In genomic region chr2:12363569-12363968, GRCh38 we compare ENCODE assay signal across 15 cellular contexts.
DNase-seq lines count a peak whose midpoint lies in the region; ATAC-seq and TF ChIP-seq lines count a peak whose summit lies in the region.
"Had no signal": no experiment of that assay in that cellular context is flagged by ENCODE, and none has a peak within 500 bp of the region (broad histone marks: within the 10 kb centered on the region; RNA-seq: fewer than 3 reads in every experiment).

No MANE protein-coding gene starts in this region.

- H3K27ac Mint-ChIP-seq in stimulated activated memory B cell treated with anti-CD40 and anti-IgM and Interleukin-4, amounts not matched to agents 10 μg/mL and 1 μg/mL and 100 μg/mL, for 72 hours: no peak overlapping the region
- H3K27ac Mint-ChIP-seq: CD14-positive monocyte; CD8-positive, alpha-beta T cell; H9 had no signal

- H3K4me3 Mint-ChIP-seq in stimulated activated memory B cell treated with anti-CD40 and anti-IgM and Interleukin-4, amounts not matched to agents 10 μg/mL and 1 μg/mL and 100 μg/mL, for 72 hours: no peak overlapping the region
- H3K4me3 Mint-ChIP-seq: CD14-positive monocyte; CD8-positive, alpha-beta T cell; H9 had no signal

- TF ChIP-seq CTCF in fibroblast of pulmonary artery (IDR thresholded peaks at IDR 0.05; ENCODE audit: low read length, missing control alignments): no peak

- ATAC-seq in stimulated activated memory B cell treated with anti-CD40 and anti-IgM and Interleukin-4, amounts not matched to agents 10 μg/mL and 1 μg/mL and 100 μg/mL, for 72 hours: no peak
- ATAC-seq: A549; CD8-positive, alpha-beta T cell had no signal

- H3K27me3 Mint-ChIP-seq in stimulated activated memory B cell treated with anti-CD40 and anti-IgM and Interleukin-4, amounts not matched to agents 10 μg/mL and 1 μg/mL and 100 μg/mL, for 72 hours: no peaks in the 10 kb centered on the region

- H3K4me1 Mint-ChIP-seq in stimulated activated memory B cell treated with anti-CD40 and anti-IgM and Interleukin-4, amounts not matched to agents 10 μg/mL and 1 μg/mL and 100 μg/mL, for 72 hours: no peaks in the 10 kb centered on the region
- H3K4me1 Mint-ChIP-seq: CD14-positive monocyte, H9 had no signal

- H3K4me3 ChIP-seq in fibroblast of pulmonary artery (replicated peaks; ENCODE audit: low read depth, low read length): no peak overlapping the region
- H3K4me3 ChIP-seq: A549 had no signal

- no peaks in the 10 kb centered on the region for H3K36me3 Mint-ChIP-seq in stimulated activated memory B cell treated with anti-CD40 and anti-IgM and Interleukin-4, amounts not matched to agents 10 μg/mL and 1 μg/mL and 100 μg/mL, for 72 hours
- H3K36me3 Mint-ChIP-seq: CD14-positive monocyte; CD8-positive, alpha-beta T cell had no signal

- DNase-seq in COLO829 (ENCODE audit: low spot score) (peak; percentile 86), RPMI7951 (ENCODE audit: low read depth) (peak; percentile 15), fibroblast of pulmonary artery (ENCODE audit: low read depth) (peak; percentile 62), pons (ENCODE audit: low spot score) (peak; percentile 14)
- no peak for DNase-seq in stimulated activated CD4-positive, alpha-beta T cell treated with anti-CD3 and anti-CD28 coated beads, Interleukin-15, amount 100 ng/mL, for 24 hours
- DNase-seq in activated CD4-positive, alpha-beta T cell treated with anti-CD3 and anti-CD28 coated beads for 4 hours: no peak
- DNase-seq: Caco-2; CD8-positive, alpha-beta T cell; DND-41; GDM1; GOT3; H9 had no signal

- peaks cover 2% of the 10 kb centered on the region for H3K9me3 Mint-ChIP-seq in stimulated activated memory B cell treated with anti-CD40 and anti-IgM and Interleukin-4, amounts not matched to agents 10 μg/mL and 1 μg/mL and 100 μg/mL, for 72 hours
- H3K9me3 Mint-ChIP-seq: H9 had no signal

Comparison
In these comparisons a context has a peak if more than half of its experiments do, and no peak if none do; other contexts are left out.
1. DNase-seq: peak in COLO829 (single experiment), RPMI7951 (single experiment), fibroblast of pulmonary artery (single experiment) and pons (single experiment); none in stimulated activated CD4-positive, alpha-beta T cell treated with anti-CD3 and anti-CD28 coated beads, Interleukin-15, amount 100 ng/mL, for 24 hours (single experiment) and activated CD4-positive, alpha-beta T cell treated with anti-CD3 and anti-CD28 coated beads for 4 hours (0 of 2).